8 cellular contexts compared by ENCODE assay signal in the genomic region with DNA sequence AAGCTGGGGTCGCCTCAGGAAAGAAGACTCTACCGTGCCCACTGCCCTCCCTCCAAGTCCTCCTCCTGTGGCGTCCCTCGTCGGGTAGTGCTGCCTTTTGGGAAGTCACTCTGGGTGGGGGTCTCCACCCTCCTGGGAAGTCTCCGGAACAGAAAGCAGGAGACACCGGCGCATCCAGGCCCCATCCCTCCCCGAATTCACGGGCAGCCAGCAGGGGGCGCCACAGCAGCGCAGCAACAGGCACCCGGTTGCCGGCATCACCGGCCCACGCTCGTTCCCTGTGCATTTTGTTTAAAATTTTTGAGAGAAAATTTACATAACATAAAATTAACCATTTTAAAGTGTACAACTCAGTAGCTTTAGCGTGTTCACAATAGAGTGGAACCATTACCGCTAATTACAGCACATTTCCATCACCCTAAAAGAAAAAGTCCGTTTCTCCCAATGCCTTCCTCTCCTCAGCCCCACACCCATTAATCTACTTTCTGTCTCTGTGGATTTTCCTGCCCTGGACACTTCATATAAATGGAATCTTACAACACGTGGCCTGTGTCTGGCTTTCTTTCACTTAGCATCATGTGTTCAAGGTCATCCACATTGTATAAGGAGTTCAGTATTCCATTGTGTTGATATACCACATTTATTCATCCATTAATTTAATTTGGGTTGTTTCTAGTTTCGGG.
DNase-seq lines count a peak whose midpoint lies in the region; ATAC-seq and TF ChIP-seq lines count a peak whose summit lies in the region.

No MANE protein-coding gene starts in this region.

- in situ Hi-C loops in G401 (cut with HindIII; ENCODE audit: low sequenced_read_pairs), result no loop called here

- H3K4me3 Mint-ChIP-seq in activated T-helper 2 cell treated with anti-CD3 and anti-CD28 coated beads, Interferon-gamma antibody, Interleukin-2, Interleukin-4, amounts not matched to agents 10 μg/mL and 5 μg/mL and 100 μg/mL, durations not matched to agents 14 hours and 24 hours and 36 hours (ENCODE audit: low read depth), result no peak overlapping the region

- ATAC-seq in Right ventricle myocardium superior (ENCODE audit: poor library complexity), result peak; percentile 62
- ATAC-seq in HG03025 (IDR thresholded peaks at IDR 0.05; ENCODE audit: low FRiP score, unreplicated experiment), result no peak

- no peaks in the 10 kb centered on the region for H3K36me3 Mint-ChIP-seq in activated T-helper 2 cell treated with anti-CD3 and anti-CD28 coated beads, Interferon-gamma antibody, Interleukin-2, Interleukin-4, amounts not matched to agents 10 μg/mL and 5 μg/mL and 100 μg/mL, durations not matched to agents 14 hours and 24 hours and 36 hours (ENCODE audit: low read depth)

- peaks cover 26% of the 10 kb centered on the region for H3K27me3 Mint-ChIP-seq in activated T-helper 2 cell treated with anti-CD3 and anti-CD28 coated beads, Interferon-gamma antibody, Interleukin-2, Interleukin-4, amounts not matched to agents 10 μg/mL and 5 μg/mL and 100 μg/mL, durations not matched to agents 14 hours and 24 hours and 36 hours (ENCODE audit: low read depth)

- intact Hi-C loops in activated T-helper 2 cell treated with anti-CD3 and anti-CD28 coated beads, Interferon-gamma antibody, Interleukin-2, Interleukin-4, amounts not matched to agents 10 μg/mL and 5 μg/mL and 100 μg/mL, durations not matched to agents 14 hours and 24 hours and 36 hours (cut with micrococcal nuclease), result no loop called here
- intact Hi-C loops in Right ventricle myocardium superior (cut with DNase I), result no loop called here

- DNase-seq in EH (ENCODE audit: low read depth) (peak; percentile 31), M059J (ENCODE audit: low read depth) (peak; percentile 12), Right ventricle myocardium superior (peak; percentile 74), retinal pigment epithelial cell (ENCODE audit: low read depth) (no peak), G401 (ENCODE audit: low spot score) (no peak), SIG-M5 (lab: John Stamatoyannopoulos, UW) (no peak)
- DNase-seq in activated T-helper 2 cell treated with anti-CD3 and anti-CD28 coated beads, Interferon-gamma antibody, Interleukin-2, Interleukin-4, amounts not matched to agents 10 μg/mL and 5 μg/mL and 100 μg/mL, durations not matched to agents 14 hours and 24 hours and 36 hours (ENCODE audit: low spot score), result peak; percentile 27

- H3K4me3 ChIP-seq in retinal pigment epithelial cell (ENCODE audit: low read length), result no peak overlapping the region

- peaks cover 10% of the 10 kb centered on the region for H3K4me1 Mint-ChIP-seq in activated T-helper 2 cell treated with anti-CD3 and anti-CD28 coated beads, Interferon-gamma antibody, Interleukin-2, Interleukin-4, amounts not matched to agents 10 μg/mL and 5 μg/mL and 100 μg/mL, durations not matched to agents 14 hours and 24 hours and 36 hours (ENCODE audit: low read depth)

- no peak overlapping the region for H3K27ac Mint-ChIP-seq in activated T-helper 2 cell treated with anti-CD3 and anti-CD28 coated beads, Interferon-gamma antibody, Interleukin-2, Interleukin-4, amounts not matched to agents 10 μg/mL and 5 μg/mL and 100 μg/mL, durations not matched to agents 14 hours and 24 hours and 36 hours

- H3K9me3 Mint-ChIP-seq in activated T-helper 2 cell treated with anti-CD3 and anti-CD28 coated beads, Interferon-gamma antibody, Interleukin-2, Interleukin-4, amounts not matched to agents 10 μg/mL and 5 μg/mL and 100 μg/mL, durations not matched to agents 14 hours and 24 hours and 36 hours, result no peaks in the 10 kb centered on the region

- peak; percentile 82 for TF ChIP-seq CTCF in retinal pigment epithelial cell (conservative IDR thresholded peaks at IDR 0.05; ENCODE audit: low read depth, low read length)

Comparison
In these comparisons a context has a peak if more than half of its experiments do, and no peak if none do; other contexts are left out.
1. DNase-seq: peak in EH (single experiment), M059J (single experiment), activated T-helper 2 cell treated with anti-CD3 and anti-CD28 coated beads, Interferon-gamma antibody, Interleukin-2, Interleukin-4, amounts not matched to agents 10 μg/mL and 5 μg/mL and 100 μg/mL, durations not matched to agents 14 hours and 24 hours and 36 hours (single experiment) and Right ventricle myocardium superior (single experiment); none in retinal pigment epithelial cell (single experiment), G401 (single experiment) and SIG-M5 (single experiment).